ENCODE assay signal across 8 cellular contexts in the genomic region with DNA sequence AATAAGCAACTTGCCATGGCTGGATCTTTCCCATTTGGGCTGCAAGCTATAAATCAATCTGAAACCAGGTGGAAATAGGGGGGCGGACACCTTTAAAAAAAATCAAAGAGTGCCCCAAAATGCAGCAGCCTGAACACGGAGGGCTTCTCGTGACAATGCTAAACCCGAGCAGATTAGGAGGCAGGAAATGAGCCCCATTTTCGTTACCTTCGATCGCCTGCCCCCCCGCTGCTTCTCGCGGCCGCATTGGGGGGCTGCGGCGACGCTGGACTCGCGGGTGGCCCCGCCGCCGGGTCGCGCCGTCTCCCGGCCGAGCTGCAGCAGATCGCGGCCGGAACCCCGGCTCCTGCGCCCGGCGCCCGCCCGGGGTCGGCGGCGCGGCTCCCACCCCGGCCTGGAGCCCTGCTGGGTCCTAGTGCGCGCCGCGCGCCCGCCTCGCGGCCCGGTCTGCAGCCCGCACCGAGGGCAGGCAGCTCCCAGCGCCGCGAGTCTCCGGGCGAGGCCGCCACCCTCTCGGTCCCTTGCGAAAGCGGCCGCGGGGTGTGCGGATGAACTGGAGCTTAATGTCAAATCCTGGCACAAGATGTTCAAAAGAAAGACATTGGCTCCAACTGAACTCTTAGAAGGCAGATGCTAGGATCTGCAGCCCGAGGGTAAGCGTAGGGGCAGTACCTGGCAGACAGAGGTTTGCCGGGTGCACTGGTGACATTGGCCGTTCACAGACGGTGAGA.
DNase-seq lines count a peak whose midpoint lies in the region; ATAC-seq and TF ChIP-seq lines count a peak whose summit lies in the region.

No MANE protein-coding gene starts in this region.

- peak overlapping the region; percentile 91 to 98 (median 96) for H3K27ac Mint-ChIP-seq in CD4-positive, alpha-beta memory T cell

- peaks cover 48 to 80% (median 62%) of the 10 kb centered on the region in 4 donors for H3K4me1 Mint-ChIP-seq in CD4-positive, alpha-beta memory T cell

- H3K36me3 ChIP-seq in CD4-positive, alpha-beta memory T cell (ENCODE audit: insufficient read depth, low read length) = no peaks in the 10 kb centered on the region
- H3K36me3 ChIP-seq in NT2/D1 (ENCODE audit: insufficient read depth, insufficient read length, low read length) = no peaks in the 10 kb centered on the region
- H3K36me3 ChIP-seq in esophagus muscularis mucosa = no peaks in the 10 kb centered on the region
- no peaks in the 10 kb centered on the region for H3K36me3 ChIP-seq in mucosa of stomach (ENCODE audit: control insufficient read depth, insufficient read depth, low read length)

- H3K9me3 ChIP-seq in CD4-positive, alpha-beta memory T cell (ENCODE audit: control insufficient read depth in 1 of 2, low read length in 2 of 2) = no peaks in the 10 kb centered on the region
- H3K9me3 ChIP-seq in NT2/D1 (ENCODE audit: insufficient read depth, low read length) (no peaks in the 10 kb centered on the region), esophagus muscularis mucosa (no peaks in the 10 kb centered on the region), mucosa of stomach (ENCODE audit: control insufficient read depth, low read length) (no peaks in the 10 kb centered on the region)

- H3K36me3 Mint-ChIP-seq in CD4-positive, alpha-beta memory T cell = peaks cover 0 to 31% of the 10 kb centered on the region in 2 donors

- peak overlapping the region; percentile 94 to 99 (median 97) for H3K4me3 Mint-ChIP-seq in CD4-positive, alpha-beta memory T cell

- intact Hi-C loops in CD4-positive, alpha-beta memory T cell (cut with micrococcal nuclease) = loop anchor here (1.0 to 10.0 kb wide), 7 partner anchors 22 to 336 kb away; partner anchors contain the start of genes FOXN3 and TDP1
- intact Hi-C loops in esophagus muscularis mucosa (cut with DNase I) = loop anchor here (5.0 kb wide), 2 partner anchors 202 to 293 kb away; partner anchors contain the start of gene FOXN3

- peaks cover 60% of the 10 kb centered on the region for H3K4me1 ChIP-seq in CD4-positive, alpha-beta memory T cell (ENCODE audit: insufficient read depth, low read length)
- no peaks in the 10 kb centered on the region for H3K4me1 ChIP-seq in NT2/D1 (ENCODE audit: insufficient read depth, insufficient read length)
- H3K4me1 ChIP-seq in esophagus muscularis mucosa = peaks cover 13 to 46% (median 41%) of the 10 kb centered on the region in 4 donors
- H3K4me1 ChIP-seq in mucosa of stomach (ENCODE audit: control insufficient read depth, insufficient read depth, low read length) = peaks cover 28% of the 10 kb centered on the region

- TF ChIP-seq EP300 in esophagus muscularis mucosa (IDR thresholded peaks at IDR 0.05) = no peak

- H3K27me3 ChIP-seq in CD4-positive, alpha-beta memory T cell (ENCODE audit: insufficient read depth, low read length) = no peaks in the 10 kb centered on the region
- H3K27me3 ChIP-seq in NT2/D1 (ENCODE audit: insufficient read depth, insufficient read length) = peaks cover 4% of the 10 kb centered on the region
- no peaks in the 10 kb centered on the region for H3K27me3 ChIP-seq in esophagus muscularis mucosa
- H3K27me3 ChIP-seq in mucosa of stomach (ENCODE audit: control insufficient read depth, insufficient read depth, low read length) = no peaks in the 10 kb centered on the region

- no peaks in the 10 kb centered on the region for H3K27me3 Mint-ChIP-seq in CD4-positive, alpha-beta memory T cell

- peak; percentile 75 to 84 (median 78) for DNase-seq in CD4-positive, alpha-beta memory T cell
- DNase-seq in NT2/D1 (ENCODE audit: low read depth, low spot score) (peak; percentile 48), esophagus muscularis mucosa (ENCODE audit: extremely low spot score) (no peak)
- DNase-seq in activated T-cell treated with anti-CD3 and anti-CD28 coated beads, Interleukin-2, amount 50 U/mL, for 1 hour = peak; percentile 78
- DNase-seq in stimulated activated naive CD4-positive, alpha-beta T cell (lab: John Stamatoyannopoulos, UW) = peak; percentile 51 to 88 (median 72)

- CTCF ChIA-PET in CD4-positive, alpha-beta memory T cell (lab: Charles Lee; ENCODE audit: partially characterized antibody) = interaction anchor here (1.1 to 2.8 kb wide), 5 partner anchors 22 to 147 kb away, joined by 3 to 16 read pairs (median 5); no protein-coding TSS in a partner anchor

- WGBS in esophagus muscularis mucosa = under 1% methylated on average over 60 of the region's 66 CpGs

- H3K9me3 Mint-ChIP-seq in CD4-positive, alpha-beta memory T cell = no peaks in the 10 kb centered on the region

- H3K27ac ChIP-seq in CD4-positive, alpha-beta memory T cell (ENCODE audit: low read depth, low read length) = peak overlapping the region; percentile 80
- H3K27ac ChIP-seq in esophagus muscularis mucosa (replicated peaks in 1 of 4) = peak overlapping the region; percentile 73 to 80 (median 78)

- H3K9ac ChIP-seq in NT2/D1 (ENCODE audit: insufficient read length, low read depth) (peak overlapping the region; percentile 87), mucosa of stomach (ENCODE audit: low read length) (peak overlapping the region; percentile 73)

- peak overlapping the region; percentile 49 to 90 for H3K4me3 ChIP-seq in CD4-positive, alpha-beta memory T cell (ENCODE audit: low read length in 2 of 2)
- peak overlapping the region; percentile 65 for H3K4me3 ChIP-seq in NT2/D1 (ENCODE audit: insufficient read length, low read depth)
- H3K4me3 ChIP-seq in esophagus muscularis mucosa = peak overlapping the region; percentile 60 to 93 (median 84)
- H3K4me3 ChIP-seq in mucosa of stomach (ENCODE audit: low read length) = peak overlapping the region; percentile 39

- TF ChIP-seq CTCF in esophagus muscularis mucosa (IDR thresholded peaks at IDR 0.05) = peak in 1 of 3 experiments; percentile 17

- peak; percentile 64 for ATAC-seq in GM19328 (IDR thresholded peaks at IDR 0.05; ENCODE audit: unreplicated experiment)
- ATAC-seq in HG03442 (IDR thresholded peaks at IDR 0.05; ENCODE audit: unreplicated experiment) = peak; percentile 58

- POLR2A ChIA-PET in CD4-positive, alpha-beta memory T cell (lab: Charles Lee; ENCODE audit: partially characterized antibody) = interaction anchor here (0.6 to 8.1 kb wide), 28 partner anchors 9 to 338 kb away, joined by 3 to 92 read pairs (median 4); no protein-coding TSS in a partner anchor

- no peak for TF ChIP-seq POLR2A in esophagus muscularis mucosa (IDR thresholded peaks at IDR 0.05; ENCODE audit: low read depth)
